ENCODE assay signal across 3 cellular contexts in genomic region chr2:68349091-68349490, GRCh38. TPM values are rescaled to one million over a fixed set of nuclear protein-coding genes. Genes with fewer than 3 reads are reported as not detected.
"Had no signal": no experiment of that assay in that cellular context is flagged by ENCODE, and none has a peak within 500 bp of the region (broad histone marks: within the 10 kb centered on the region; RNA-seq: fewer than 3 reads in every experiment).

No MANE protein-coding gene starts in this region.

RNA-seq across cellular contexts. Expression of gene PLEK, which starts 16.0 kb away (rescaled TPM):
- total RNA-seq: LHCN-M2, MCF 10A, NCI-H460 had no signal
